15 cellular contexts compared by ENCODE assay signal in the genomic region with DNA sequence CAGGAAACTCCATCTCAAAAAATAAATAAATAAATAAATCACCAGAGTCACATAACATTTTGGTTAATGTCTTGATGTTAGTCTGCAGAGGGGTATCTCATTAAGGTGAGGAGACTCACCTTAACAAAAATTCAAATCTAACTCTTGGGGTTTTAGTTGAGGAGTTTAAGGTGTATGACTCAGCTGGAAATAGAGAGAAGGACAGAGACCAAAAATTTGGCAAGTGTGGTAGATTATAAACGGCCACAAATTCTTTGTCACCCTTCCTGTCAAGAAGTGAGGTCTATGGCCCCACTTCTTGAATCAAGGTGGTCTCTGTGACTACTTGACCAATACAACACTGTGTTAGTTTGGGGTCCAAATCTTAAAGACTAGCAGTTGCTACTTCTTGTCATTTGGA.
DNase-seq lines count a peak whose midpoint lies in the region; ATAC-seq, FAIRE-seq and TF ChIP-seq lines count a peak whose summit lies in the region.
"Had no signal": no experiment of that assay in that cellular context is flagged by ENCODE, and none has a peak within 500 bp of the region (broad histone marks: within the 10 kb centered on the region; RNA-seq: fewer than 3 reads in every experiment).

No MANE protein-coding gene starts in this region.

- H3K27ac Mint-ChIP-seq in activated naive CD8-positive, alpha-beta T cell: peak overlapping the region; percentile 16
- no peak overlapping the region for H3K27ac Mint-ChIP-seq in activated naive CD8-positive, alpha-beta T cell treated with anti-CD3 and anti-CD28 coated beads for 36 hours
- no peak overlapping the region for H3K27ac Mint-ChIP-seq in activated naive CD8-positive, alpha-beta T cell treated with anti-CD3 and anti-CD28 coated beads, Interleukin-2, amount 50 U/mL, for 24 hours

- H3K9me3 Mint-ChIP-seq in activated naive CD8-positive, alpha-beta T cell (ENCODE audit: low read depth): no peaks in the 10 kb centered on the region
- H3K9me3 Mint-ChIP-seq in activated naive CD8-positive, alpha-beta T cell treated with anti-CD3 and anti-CD28 coated beads for 36 hours: peaks cover 1% of the 10 kb centered on the region
- no peaks in the 10 kb centered on the region for H3K9me3 Mint-ChIP-seq in activated naive CD8-positive, alpha-beta T cell treated with anti-CD3 and anti-CD28 coated beads, Interleukin-2, amount 50 U/mL, for 24 hours

- H3K27me3 ChIP-seq in keratinocyte (ENCODE audit: control insufficient read depth, extremely low read depth, insufficient read depth, low read length) (no peaks in the 10 kb centered on the region), thoracic aorta (replicated peaks; ENCODE audit: insufficient read depth) (no peaks in the 10 kb centered on the region)
- H3K27me3 ChIP-seq: SJCRH30 had no signal

- no peak overlapping the region for H3K9ac ChIP-seq in keratinocyte (ENCODE audit: control insufficient read depth, extremely low read depth, insufficient read depth, low read length)

- H3K27me3 Mint-ChIP-seq in activated naive CD8-positive, alpha-beta T cell: no peaks in the 10 kb centered on the region
- H3K27me3 Mint-ChIP-seq in activated naive CD8-positive, alpha-beta T cell treated with anti-CD3 and anti-CD28 coated beads for 36 hours: no peaks in the 10 kb centered on the region
- no peaks in the 10 kb centered on the region for H3K27me3 Mint-ChIP-seq in activated naive CD8-positive, alpha-beta T cell treated with anti-CD3 and anti-CD28 coated beads, Interleukin-2, amount 50 U/mL, for 24 hours

- H3K4me3 Mint-ChIP-seq in activated naive CD8-positive, alpha-beta T cell: no peak overlapping the region
- no peak overlapping the region for H3K4me3 Mint-ChIP-seq in activated naive CD8-positive, alpha-beta T cell treated with anti-CD3 and anti-CD28 coated beads for 36 hours
- H3K4me3 Mint-ChIP-seq in activated naive CD8-positive, alpha-beta T cell treated with anti-CD3 and anti-CD28 coated beads, Interleukin-2, amount 50 U/mL, for 24 hours: no peak overlapping the region

- no peaks in the 10 kb centered on the region for H4K20me1 ChIP-seq in keratinocyte (ENCODE audit: control insufficient read depth, extremely low read depth, insufficient read depth, low read length)

- peak; percentile 33 for ATAC-seq in activated naive CD8-positive, alpha-beta T cell treated with anti-CD3 and anti-CD28 coated beads, Interleukin-2, amount 50 U/mL, for 24 hours
- ATAC-seq in thoracic aorta (ENCODE audit: insufficient number of reproducible peaks, low FRiP score, low read depth) (no peak), GM21526 (IDR thresholded peaks at IDR 0.05; ENCODE audit: low FRiP score, unreplicated experiment) (no peak), GM21717 (IDR thresholded peaks at IDR 0.05; ENCODE audit: unreplicated experiment) (no peak)
- ATAC-seq: HepG2 had no signal

- H3K27ac ChIP-seq in keratinocyte (ENCODE audit: control insufficient read depth, insufficient read depth, low read length): peak overlapping the region; percentile 50
- peak overlapping the region; percentile 32 to 80 for H3K27ac ChIP-seq in thoracic aorta
- H3K27ac ChIP-seq: SJCRH30 had no signal

- H3K36me3 ChIP-seq in keratinocyte (ENCODE audit: control insufficient read depth in 2 of 2, extremely low read depth in 1 of 2, insufficient read depth in 2 of 2, low read length in 2 of 2) (no peaks in the 10 kb centered on the region), thoracic aorta (no peaks in the 10 kb centered on the region)
- H3K36me3 ChIP-seq: SJCRH30 had no signal

- no peaks in the 10 kb centered on the region for H3K9me1 ChIP-seq in keratinocyte (ENCODE audit: control insufficient read depth, extremely low read depth, insufficient read depth, low read length)

- no peak for FAIRE-seq in keratinocyte (lab: Jason Lieb, UNC)
- FAIRE-seq: HepG2 had no signal

- no peaks in the 10 kb centered on the region for H3K79me2 ChIP-seq in keratinocyte (ENCODE audit: control insufficient read depth, insufficient read depth, low read length)

- H3K4me3 ChIP-seq in keratinocyte (ENCODE audit: control insufficient read depth in 2 of 3, extremely low read depth in 1 of 3, insufficient read depth in 2 of 3, low read depth in 1 of 3, low read length in 3 of 3) (no peak overlapping the region), thoracic aorta (no peak overlapping the region)
- H3K4me3 ChIP-seq: SJCRH30 had no signal

- no peaks in the 10 kb centered on the region for H3K9me3 ChIP-seq in keratinocyte (ENCODE audit: control insufficient read depth, low read depth, low read length)
- no peaks in the 10 kb centered on the region for H3K9me3 ChIP-seq in thoracic aorta
- H3K9me3 ChIP-seq: SJCRH30 had no signal

- peak overlapping the region; percentile 49 for H3K4me2 ChIP-seq in keratinocyte (ENCODE audit: control insufficient read depth, extremely low read depth, insufficient read depth, low read depth, low read length)

- H3K36me3 Mint-ChIP-seq in activated naive CD8-positive, alpha-beta T cell: peaks cover 13% of the 10 kb centered on the region
- H3K36me3 Mint-ChIP-seq in activated naive CD8-positive, alpha-beta T cell treated with anti-CD3 and anti-CD28 coated beads for 36 hours: peaks cover 21% of the 10 kb centered on the region
- peaks cover 6% of the 10 kb centered on the region for H3K36me3 Mint-ChIP-seq in activated naive CD8-positive, alpha-beta T cell treated with anti-CD3 and anti-CD28 coated beads, Interleukin-2, amount 50 U/mL, for 24 hours (ENCODE audit: low read depth)

- DNase-seq in activated naive CD8-positive, alpha-beta T cell treated with anti-CD3 and anti-CD28 coated beads for 36 hours: no peak
- DNase-seq in activated naive CD8-positive, alpha-beta T cell treated with anti-CD3 and anti-CD28 coated beads, Interleukin-2, amount 50 U/mL, for 24 hours: no peak
- DNase-seq in keratinocyte (ENCODE audit: low read depth, low spot score) (no peak), thoracic aorta (ENCODE audit: low spot score) (no peak), amygdala (lab: John Stamatoyannopoulos, UW) (no peak)
- DNase-seq: EL, Karpas-422, NCI-H1417, NCI-H2029, RPMI8226, SJCRH30 had no signal

- peaks cover 55% of the 10 kb centered on the region for H3K4me1 Mint-ChIP-seq in activated naive CD8-positive, alpha-beta T cell (ENCODE audit: low read depth)
- H3K4me1 Mint-ChIP-seq in activated naive CD8-positive, alpha-beta T cell treated with anti-CD3 and anti-CD28 coated beads for 36 hours: peaks cover 62% of the 10 kb centered on the region
- H3K4me1 Mint-ChIP-seq in activated naive CD8-positive, alpha-beta T cell treated with anti-CD3 and anti-CD28 coated beads, Interleukin-2, amount 50 U/mL, for 24 hours: peaks cover 50% of the 10 kb centered on the region

- TF ChIP-seq CTCF in keratinocyte (optimal IDR thresholded peaks at IDR 0.05 in 1 of 3, IDR thresholded peaks at IDR 0.05 in 1 of 3, conservative IDR thresholded peaks at IDR 0.05 in 1 of 3; ENCODE audit: extremely low read depth in 1 of 3, insufficient read depth in 2 of 3, low read length in 3 of 3) (no peak), thoracic aorta (IDR thresholded peaks at IDR 0.05) (no peak)

- dilution Hi-C loops in keratinocyte (cut with MboI; ENCODE audit: extremely low pct_ligation_motif_present, low sequenced_read_pairs): no loop called here

- H2AFZ ChIP-seq in keratinocyte (ENCODE audit: control insufficient read depth, low read length): peak overlapping the region; percentile 2

- H3K4me1 ChIP-seq in keratinocyte (ENCODE audit: control insufficient read depth, extremely low read depth, insufficient read depth, low read length) (peaks cover 13% of the 10 kb centered on the region), thoracic aorta (ENCODE audit: control insufficient read depth in 1 of 2, low read depth in 2 of 2) (peaks cover 40 to 87% of the 10 kb centered on the region in 2 donors)
- H3K4me1 ChIP-seq: SJCRH30 had no signal
